Comparison of ENCODE assay signal across 20 cellular contexts in genomic region chr14:50812180-50812579, GRCh38. TPM values are rescaled to one million over a fixed set of nuclear protein-coding genes. Genes with fewer than 3 reads are reported as not detected.
DNase-seq lines count a peak whose midpoint lies in the region; ATAC-seq and TF ChIP-seq lines count a peak whose summit lies in the region.
"Had no signal": no experiment of that assay in that cellular context is flagged by ENCODE, and none has a peak within 500 bp of the region (broad histone marks: within the 10 kb centered on the region; RNA-seq: fewer than 3 reads in every experiment).

No MANE protein-coding gene starts in this region.

- POLR2A ChIA-PET in activated CD4-positive, alpha-beta T cell treated with anti-CD3 and anti-CD28 coated beads for 36 hours (lab: Charles Lee), result no interaction called here
- POLR2A ChIA-PET in activated naive CD8-positive, alpha-beta T cell treated with anti-CD3 and anti-CD28 coated beads, Interleukin-2, amount 10 ng/mL, durations not matched to agents 7 days and 5 days (lab: Charles Lee), result interaction anchor here (1.0 to 2.9 kb wide), 3 partner anchors 19 to 28 kb away, joined by 3 to 7 read pairs (median 4); no protein-coding TSS in a partner anchor

- peaks cover 35% of the 10 kb centered on the region for H3K4me1 Mint-ChIP-seq in activated CD4-positive, alpha-beta T cell treated with anti-CD3 and anti-CD28 coated beads for 36 hours
- H3K4me1 Mint-ChIP-seq in activated naive CD8-positive, alpha-beta T cell treated with anti-CD3 and anti-CD28 coated beads, Interleukin-2, amount 10 ng/mL, durations not matched to agents 7 days and 5 days, result peaks cover 39% of the 10 kb centered on the region

- H3K4ac ChIP-seq in mesendoderm (ENCODE audit: low read depth, low read length), result no peak overlapping the region

- H3K4me2 ChIP-seq in mesendoderm (ENCODE audit: low read length), result no peak overlapping the region

- H3K79me2 ChIP-seq in mesendoderm (ENCODE audit: control insufficient read depth, insufficient read depth, low read length), result no peaks in the 10 kb centered on the region

- no peak overlapping the region for H2BK120ac ChIP-seq in mesendoderm (ENCODE audit: low read depth, low read length)

- no peak overlapping the region for H2BK5ac ChIP-seq in mesendoderm (ENCODE audit: low read length)

- H3K4me3 Mint-ChIP-seq in activated CD4-positive, alpha-beta T cell treated with anti-CD3 and anti-CD28 coated beads for 36 hours, result no peak overlapping the region
- peak overlapping the region; percentile 45 for H3K4me3 Mint-ChIP-seq in activated naive CD8-positive, alpha-beta T cell treated with anti-CD3 and anti-CD28 coated beads, Interleukin-2, amount 10 ng/mL, durations not matched to agents 7 days and 5 days

- peaks cover 33% of the 10 kb centered on the region for H3K36me3 Mint-ChIP-seq in activated CD4-positive, alpha-beta T cell treated with anti-CD3 and anti-CD28 coated beads for 36 hours (ENCODE audit: low read depth)
- H3K36me3 Mint-ChIP-seq in activated naive CD8-positive, alpha-beta T cell treated with anti-CD3 and anti-CD28 coated beads, Interleukin-2, amount 10 ng/mL, durations not matched to agents 7 days and 5 days, result peaks cover 33% of the 10 kb centered on the region

- no peak overlapping the region for H3K56ac ChIP-seq in mesendoderm (ENCODE audit: low read length)

- no peak overlapping the region for H2AK5ac ChIP-seq in mesendoderm (ENCODE audit: low read length)

- H4K5ac ChIP-seq in mesendoderm (ENCODE audit: low read length), result no peak overlapping the region

- H3K27me3 ChIP-seq in spleen (replicated peaks in 1 of 7) (no peaks in the 10 kb centered on the region), mesendoderm (ENCODE audit: insufficient read depth, low read length, poor library complexity) (no peaks in the 10 kb centered on the region)
- H3K27me3 ChIP-seq: left lung, suprapubic skin had no signal

- TF ChIP-seq POLR2A in spleen (IDR thresholded peaks at IDR 0.05), result no peak

- DNase-seq in activated CD4-positive, alpha-beta T cell treated with anti-CD3 and anti-CD28 coated beads for 36 hours, result no peak
- DNase-seq in activated CD4-positive, alpha-beta T cell treated with anti-CD3 and anti-CD28 coated beads for 1 hour, result no peak
- DNase-seq in activated naive CD8-positive, alpha-beta T cell treated with anti-CD3 and anti-CD28 coated beads, Interleukin-2, amount 10 ng/mL, durations not matched to agents 7 days and 5 days, result no peak
- DNase-seq in spleen, result no peak
- no peak for DNase-seq in effector CD4-positive, alpha-beta T cell
- no peak for DNase-seq in mesendoderm
- DNase-seq: GF-D8; HCEC 1CT; left lung; NCI-H1105; NK-92 treated with Interleukin-12 subunit alpha and Interleukin-12 subunit beta, amount 100 ng/mL, for 24 hours had no signal

- H3K4me1 ChIP-seq in spleen, result peaks cover 28 to 87% (median 48%) of the 10 kb centered on the region in 6 donors
- no peaks in the 10 kb centered on the region for H3K4me1 ChIP-seq in mesendoderm (ENCODE audit: control insufficient read depth, low read depth, low read length)

- intact Hi-C loops in activated CD4-positive, alpha-beta T cell treated with anti-CD3 and anti-CD28 coated beads for 36 hours (cut with DNase I, micrococcal nuclease), result no loop called here
- intact Hi-C loops in spleen (cut with DNase I; ENCODE audit: low total_unique reads), result no loop called here

- H3K4me3 ChIP-seq in spleen, result peak overlapping the region in 1 of 8 donors; percentile 49
- no peak overlapping the region for H3K4me3 ChIP-seq in mesendoderm (ENCODE audit: low read length)
- H3K4me3 ChIP-seq: left lung, suprapubic skin had no signal

- CTCF ChIA-PET in activated CD4-positive, alpha-beta T cell treated with anti-CD3 and anti-CD28 coated beads for 36 hours (lab: Charles Lee), result interaction anchor here (0.6 to 2.0 kb wide), 5 partner anchors 9 to 48 kb away, joined by 3 to 7 read pairs (median 3); no protein-coding TSS in a partner anchor

- peaks cover 0 to 38% (median 0%) of the 10 kb centered on the region in 6 donors for H3K36me3 ChIP-seq in spleen
- no peaks in the 10 kb centered on the region for H3K36me3 ChIP-seq in mesendoderm (ENCODE audit: control insufficient read depth, insufficient read depth, low read length)
- H3K36me3 ChIP-seq: left lung had no signal

- H3K23ac ChIP-seq in mesendoderm (ENCODE audit: low read length), result no peak overlapping the region

- no peak for TF ChIP-seq CTCF in spleen (IDR thresholded peaks at IDR 0.05 in 8 of 11, conservative IDR thresholded peaks at IDR 0.05 in 3 of 11)

- H3K27me3 Mint-ChIP-seq in activated CD4-positive, alpha-beta T cell treated with anti-CD3 and anti-CD28 coated beads for 36 hours, result no peaks in the 10 kb centered on the region
- H3K27me3 Mint-ChIP-seq in activated naive CD8-positive, alpha-beta T cell treated with anti-CD3 and anti-CD28 coated beads, Interleukin-2, amount 10 ng/mL, durations not matched to agents 7 days and 5 days, result no peaks in the 10 kb centered on the region

- no peak overlapping the region for H3K18ac ChIP-seq in mesendoderm (ENCODE audit: low read length)

- no peak overlapping the region for H3K9ac ChIP-seq in mesendoderm (ENCODE audit: low read length)

- peak overlapping the region in 7 of 8 donors; percentile 64 to 87 (median 84) for H3K27ac ChIP-seq in spleen
- no peak overlapping the region for H3K27ac ChIP-seq in mesendoderm (ENCODE audit: low read depth, low read length)
- H3K27ac ChIP-seq: suprapubic skin had no signal

- peaks cover 10% of the 10 kb centered on the region for H3K9me3 Mint-ChIP-seq in activated CD4-positive, alpha-beta T cell treated with anti-CD3 and anti-CD28 coated beads for 36 hours (ENCODE audit: low read depth)
- H3K9me3 Mint-ChIP-seq in activated naive CD8-positive, alpha-beta T cell treated with anti-CD3 and anti-CD28 coated beads, Interleukin-2, amount 10 ng/mL, durations not matched to agents 7 days and 5 days, result peaks cover 4% of the 10 kb centered on the region

- H2BK15ac ChIP-seq in mesendoderm (replicated peaks; ENCODE audit: low read depth), result no peak overlapping the region

- no peak overlapping the region for H4K8ac ChIP-seq in mesendoderm (ENCODE audit: low read depth, low read length)

- WGBS in spleen, 5 donors, result 62 to 84% (median 77%) methylated on average over 2 of the region's 2 CpGs
- WGBS in mesendoderm (ENCODE audit: extremely low coverage, insufficient coverage, low lambda C conversion rate), result no CpG with 5 or more reads among the region's 2 CpGs

- H3K27ac Mint-ChIP-seq in activated CD4-positive, alpha-beta T cell treated with anti-CD3 and anti-CD28 coated beads for 36 hours, result peak overlapping the region; percentile 95
- H3K27ac Mint-ChIP-seq in activated naive CD8-positive, alpha-beta T cell treated with anti-CD3 and anti-CD28 coated beads, Interleukin-2, amount 10 ng/mL, durations not matched to agents 7 days and 5 days, result peak overlapping the region; percentile 44

- H3K9me3 ChIP-seq in spleen, result peaks cover 0 to 10% (median 0%) of the 10 kb centered on the region in 8 donors
- H3K9me3 ChIP-seq: left lung, suprapubic skin had no signal

- no peaks in the 10 kb centered on the region for H3K79me1 ChIP-seq in mesendoderm (ENCODE audit: low read length)

- ATAC-seq in activated CD4-positive, alpha-beta T cell treated with anti-CD3 and anti-CD28 coated beads for 36 hours, result no peak
- peak; percentile 49 for ATAC-seq in GM19463 (IDR thresholded peaks at IDR 0.05; ENCODE audit: unreplicated experiment)
- ATAC-seq in activated naive CD8-positive, alpha-beta T cell treated with anti-CD3 and anti-CD28 coated beads, Interleukin-2, amount 10 ng/mL, durations not matched to agents 7 days and 5 days (ENCODE audit: low read depth), result no peak
- no peak for ATAC-seq in HG03354 (IDR thresholded peaks at IDR 0.05; ENCODE audit: poor library complexity, severe bottlenecking, unreplicated experiment)
- ATAC-seq: left lung, Right ventricle myocardium inferior had no signal

RNA-seq across cellular contexts. Expression of gene NIN, which starts 18.8 kb away (rescaled TPM):
- 10 to 100 TPM; 47.5 to 53.8 TPM for total RNA-seq in activated CD4-positive, alpha-beta T cell treated with anti-CD3 and anti-CD28 coated beads for 36 hours
- total RNA-seq in activated naive CD8-positive, alpha-beta T cell treated with anti-CD3 and anti-CD28 coated beads, Interleukin-2, amount 10 ng/mL, durations not matched to agents 7 days and 5 days, result 100 to 1,000 TPM; 106 to 113 TPM
- total RNA-seq in spleen, result 100 to 1,000 TPM in 3 of 7 donors, 10 to 100 TPM in 4; 93.7 to 139 (median 99.8) TPM
- polyA plus RNA-seq in spleen, result 10 to 100 TPM; 11.8 to 15.4 (median 15.1) TPM
- 11.5 TPM for polyA plus RNA-seq in mesendoderm (2013, experiment 1 of 2)
- 12.2 TPM for polyA plus RNA-seq in mesendoderm (2013, experiment 2 of 2)

RNA-seq across cellular contexts. Expression of gene ABHD12B, which starts 59.7 kb away (rescaled TPM):
- total RNA-seq in activated CD4-positive, alpha-beta T cell treated with anti-CD3 and anti-CD28 coated beads for 36 hours, result not detected
- total RNA-seq in activated naive CD8-positive, alpha-beta T cell treated with anti-CD3 and anti-CD28 coated beads, Interleukin-2, amount 10 ng/mL, durations not matched to agents 7 days and 5 days, result not detected
- not detected for total RNA-seq in spleen
- polyA plus RNA-seq in spleen, result not detected
- polyA plus RNA-seq in mesendoderm (2013, experiment 1 of 2), result 16.4 TPM
- polyA plus RNA-seq in mesendoderm (2013, experiment 2 of 2), result 14.7 TPM
- total RNA-seq: A172; activated naive CD4-positive, alpha-beta T cell treated with anti-CD3 and anti-CD28 coated beads, Interleukin-2, amount 50 U/mL, for 72 hours; Caco-2; cardiac septum; left lung; Right ventricle myocardium inferior; T-helper 2 cell treated with Interferon-gamma antibody and Interleukin-4, amounts not matched to agents 100 ng/mL and 5 ng/mL, for 36 hours had no signal
